18 cellular contexts compared by ENCODE assay signal in genomic region chr3:8450618-8451017, GRCh38. TPM values are rescaled to one million over a fixed set of nuclear protein-coding genes. Genes with fewer than 3 reads are reported as not detected.
DNase-seq lines count a peak whose midpoint lies in the region; ATAC-seq and TF ChIP-seq lines count a peak whose summit lies in the region.
"Had no signal": no experiment of that assay in that cellular context is flagged by ENCODE, and none has a peak within 500 bp of the region (broad histone marks: within the 10 kb centered on the region; RNA-seq: fewer than 3 reads in every experiment).

No MANE protein-coding gene starts in this region.

- ATAC-seq in IMR-90 (ENCODE audit: low read depth) (no peak), HG02763 (IDR thresholded peaks at IDR 0.05; ENCODE audit: unreplicated experiment) (no peak)
- ATAC-seq: activated CD4-positive, alpha-beta T cell treated with anti-CD3 and anti-CD28 coated beads for 36 hours; left ventricle myocardium superior had no signal

- H4K8ac ChIP-seq in IMR-90 (ENCODE audit: low read depth in 2 of 2, low read length in 2 of 2) (no peak overlapping the region), mesendoderm (ENCODE audit: low read depth, low read length) (no peak overlapping the region)

- no peak overlapping the region for H3K14ac ChIP-seq in IMR-90 (replicated peaks; ENCODE audit: low read depth, low read length)

- no peaks in the 10 kb centered on the region for H4K20me1 ChIP-seq in IMR-90 (ENCODE audit: insufficient read depth, low read length)

- H3K23ac ChIP-seq in IMR-90 (ENCODE audit: low read depth, low read length), result no peak overlapping the region
- no peak overlapping the region for H3K23ac ChIP-seq in mesendoderm (ENCODE audit: low read length)

- CTCF ChIA-PET in IMR-90 (lab: Yijun Ruan, JAX), result no interaction called here

- H3K27me3 ChIP-seq in IMR-90 (ENCODE audit: control insufficient read depth, insufficient read depth, low read length) (no peaks in the 10 kb centered on the region), mesendoderm (ENCODE audit: insufficient read depth, low read length, poor library complexity) (no peaks in the 10 kb centered on the region), testis (no peaks in the 10 kb centered on the region)
- H3K27me3 ChIP-seq: dorsolateral prefrontal cortex, neutrophil, Peyer's patch had no signal

- H2BK5ac ChIP-seq in IMR-90 (ENCODE audit: low read depth, low read length, poor library complexity, severe bottlenecking) (no peak overlapping the region), mesendoderm (ENCODE audit: low read length) (no peak overlapping the region)

- peaks cover 60% of the 10 kb centered on the region for H3K4me1 Mint-ChIP-seq in chondrocyte (ENCODE audit: low read depth)
- H3K4me1 Mint-ChIP-seq: activated CD4-positive, alpha-beta T cell treated with anti-CD3 and anti-CD28 coated beads for 36 hours had no signal

- H2BK20ac ChIP-seq in IMR-90 (ENCODE audit: low read depth, low read length), result peak overlapping the region; percentile 41

- H3K9me3 ChIP-seq in IMR-90 (ENCODE audit: control insufficient read depth, insufficient read depth, low read length) (no peaks in the 10 kb centered on the region), testis (no peaks in the 10 kb centered on the region)
- H3K9me3 ChIP-seq: neutrophil, Peyer's patch had no signal

- peak overlapping the region; percentile 33 for H2AK9ac ChIP-seq in IMR-90 (replicated peaks; ENCODE audit: low read depth, low read length, poor library complexity)

- H3K4me3 Mint-ChIP-seq in chondrocyte (ENCODE audit: unreplicated experiment), result no peak overlapping the region
- H3K4me3 Mint-ChIP-seq: activated CD4-positive, alpha-beta T cell treated with anti-CD3 and anti-CD28 coated beads for 36 hours had no signal

- H3K4ac ChIP-seq in IMR-90 (ENCODE audit: low read depth, low read length), result peak overlapping the region; percentile 33; the same call in 1 of the 2 replicates
- H3K4ac ChIP-seq in mesendoderm (ENCODE audit: low read depth, low read length), result no peak overlapping the region

- H3K18ac ChIP-seq in IMR-90 (ENCODE audit: low read depth, low read length) (no peak overlapping the region), mesendoderm (ENCODE audit: low read length) (no peak overlapping the region)

- peaks cover 4% of the 10 kb centered on the region for H3K4me1 ChIP-seq in IMR-90 (ENCODE audit: control insufficient read depth, insufficient read depth, low read length)
- H3K4me1 ChIP-seq in mesendoderm (ENCODE audit: control insufficient read depth, low read depth, low read length), result no peaks in the 10 kb centered on the region
- no peaks in the 10 kb centered on the region for H3K4me1 ChIP-seq in testis
- H3K4me1 ChIP-seq: Peyer's patch had no signal

- BruUV-seq in IMR-90 (replicated peaks; lab: Mats Ljungman, UMichigan), result no TSS peak

- H3K9ac ChIP-seq in IMR-90 (ENCODE audit: low read depth, low read length) (no peak overlapping the region), mesendoderm (ENCODE audit: low read length) (no peak overlapping the region)

- 0 out of 2 replicates have a peak, but pooled peaks have one; percentile 19 for TF ChIP-seq RAD21 in IMR-90 (IDR thresholded peaks at IDR 0.05; ENCODE audit: low read length)

- DNase-seq in AG08395 (ENCODE audit: low spot score), result peak; percentile 52
- DNase-seq in IMR-90, result no peak
- no peak for DNase-seq in chondrocyte (ENCODE audit: low spot score)
- DNase-seq in mesendoderm, result peak; percentile 48
- DNase-seq in G401 (ENCODE audit: low spot score), result no peak
- DNase-seq in NCI-H1417 (lab: John Stamatoyannopoulos, UW), result no peak
- no peak for DNase-seq in testis
- DNase-seq: activated CD4-positive, alpha-beta T cell treated with anti-CD3 and anti-CD28 coated beads for 36 hours; dorsolateral prefrontal cortex; erythroblast; left ventricle myocardium superior; NCI-H1694 treated with DMSO at 0.1 percent for 48 hours; NCI-H2227 treated with DMSO at 0.1 percent for 48 hours; Peyer's patch; stimulated activated CD4-positive, alpha-beta T cell treated with anti-CD3 and anti-CD28 coated beads, Interleukin-15, amount 100 ng/mL, for 24 hours had no signal

- TF ChIP-seq POLR2A in IMR-90 (IDR thresholded peaks at IDR 0.05; ENCODE audit: low read depth, low read length), result no peak
- no peak for TF ChIP-seq POLR2A in testis (IDR thresholded peaks at IDR 0.05)

- peak overlapping the region; percentile 57; the same call in 1 of the 2 replicates for H2AK5ac ChIP-seq in IMR-90 (ENCODE audit: low read depth, low read length)
- no peak overlapping the region for H2AK5ac ChIP-seq in mesendoderm (ENCODE audit: low read length)

- intact Hi-C loops in IMR-90 (cut with micrococcal nuclease) (no loop called here), testis (cut with DNase I; ENCODE audit: low total_unique reads) (no loop called here)

- no peak overlapping the region for H3K27ac ChIP-seq in IMR-90 (ENCODE audit: insufficient read depth, low read length)
- no peak overlapping the region for H3K27ac ChIP-seq in mesendoderm (ENCODE audit: low read depth, low read length)
- no peak overlapping the region for H3K27ac ChIP-seq in testis
- H3K27ac ChIP-seq: dorsolateral prefrontal cortex, neutrophil, Peyer's patch had no signal

- no peaks in the 10 kb centered on the region for H3K27me3 Mint-ChIP-seq in chondrocyte (ENCODE audit: low read depth)

- POLR2A ChIA-PET in IMR-90 (lab: Charles Lee; ENCODE audit: unreplicated experiment), result interaction anchor here (0.6 kb wide), 1 partner anchor 91 kb away, joined by 5 read pairs; no protein-coding TSS in a partner anchor

- H2AFZ ChIP-seq in IMR-90 (replicated peaks; ENCODE audit: low read length, poor library complexity), result no peak overlapping the region

- H3K79me1 ChIP-seq in IMR-90 (ENCODE audit: low read depth in 1 of 2, low read length in 2 of 2) (no peaks in the 10 kb centered on the region), mesendoderm (ENCODE audit: low read length) (no peaks in the 10 kb centered on the region)

- TF ChIP-seq CTCF in IMR-90 (conservative IDR thresholded peaks at IDR 0.05; ENCODE audit: low read depth, low read length) (0 out of 2 replicates have a peak, but pooled peaks have one; percentile 12), chondrocyte (IDR thresholded peaks at IDR 0.05) (peak; percentile 47), testis (IDR thresholded peaks at IDR 0.05) (no peak)

- no peaks in the 10 kb centered on the region for H3K79me2 ChIP-seq in mesendoderm (ENCODE audit: control insufficient read depth, insufficient read depth, low read length)

- peak overlapping the region; percentile 4 for H3K27ac Mint-ChIP-seq in chondrocyte (ENCODE audit: unreplicated experiment)
- H3K27ac Mint-ChIP-seq: activated CD4-positive, alpha-beta T cell treated with anti-CD3 and anti-CD28 coated beads for 36 hours; activated T-helper 2 cell treated with anti-CD3 and anti-CD28 coated beads, Interferon-gamma antibody, Interleukin-2, Interleukin-4, amounts not matched to agents 10 μg/mL and 5 μg/mL and 100 μg/mL, durations not matched to agents 14 hours and 24 hours and 36 hours had no signal

- peaks cover 11% of the 10 kb centered on the region; the same call in 1 of the 2 replicates for H3K9me1 ChIP-seq in IMR-90 (ENCODE audit: insufficient read depth, low read length)

- H3K56ac ChIP-seq in IMR-90 (ENCODE audit: extremely low read depth, insufficient read depth, low read length), result no peak overlapping the region
- no peak overlapping the region for H3K56ac ChIP-seq in mesendoderm (ENCODE audit: low read length)

- no peaks in the 10 kb centered on the region for H3K36me3 ChIP-seq in IMR-90 (ENCODE audit: control insufficient read depth, insufficient read depth, low read length)
- H3K36me3 ChIP-seq in mesendoderm (ENCODE audit: control insufficient read depth, insufficient read depth, low read length), result no peaks in the 10 kb centered on the region
- H3K36me3 ChIP-seq in testis (ENCODE audit: low read depth, missing control alignments), result no peaks in the 10 kb centered on the region
- H3K36me3 ChIP-seq: neutrophil, Peyer's patch had no signal

- no peak overlapping the region for H4K5ac ChIP-seq in IMR-90 (ENCODE audit: low read depth, low read length)
- H4K5ac ChIP-seq in mesendoderm (ENCODE audit: low read length), result no peak overlapping the region

- dilution Hi-C loops in IMR-90 (cut with HindIII; ENCODE audit: low sequenced_read_pairs, unreplicated experiment), result no loop called here

- in situ Hi-C loops in IMR-90 (cut with MboI; ENCODE audit: low sequenced_read_pairs), result loop anchor here (25.0 kb wide), 1 partner anchor 887 kb away; no protein-coding TSS in a partner anchor
- in situ Hi-C loops in G401 (cut with HindIII; ENCODE audit: low sequenced_read_pairs), result no loop called here

- H3K4me2 ChIP-seq in IMR-90 (ENCODE audit: low read depth, low read length) (no peak overlapping the region), mesendoderm (ENCODE audit: low read length) (no peak overlapping the region)

- H3K4me3 ChIP-seq in IMR-90 (ENCODE audit: insufficient read depth, low read depth, low read length) (no peak overlapping the region), mesendoderm (ENCODE audit: low read length) (no peak overlapping the region), testis (no peak overlapping the region)
- H3K4me3 ChIP-seq: dorsolateral prefrontal cortex, Peyer's patch had no signal

- H2BK15ac ChIP-seq in IMR-90 (ENCODE audit: low read depth, low read length) (peak overlapping the region; percentile 11; the same call in 1 of the 3 replicates), mesendoderm (replicated peaks; ENCODE audit: low read depth) (no peak overlapping the region)

- H3K36me3 Mint-ChIP-seq in chondrocyte (ENCODE audit: low read depth), result no peaks in the 10 kb centered on the region

- H3K9me3 Mint-ChIP-seq in chondrocyte (ENCODE audit: low read depth), result no peaks in the 10 kb centered on the region
- H3K9me3 Mint-ChIP-seq: activated T-helper 2 cell treated with anti-CD3 and anti-CD28 coated beads, Interferon-gamma antibody, Interleukin-2, Interleukin-4, amounts not matched to agents 10 μg/mL and 5 μg/mL and 100 μg/mL, durations not matched to agents 14 hours and 24 hours and 36 hours had no signal

- H2BK120ac ChIP-seq in IMR-90 (ENCODE audit: low read depth, low read length), result peak overlapping the region; percentile 26; the same call in 1 of the 2 replicates
- H2BK120ac ChIP-seq in mesendoderm (ENCODE audit: low read depth, low read length), result no peak overlapping the region

- peak overlapping the region; percentile 11; the same call in 1 of the 2 replicates for H4K91ac ChIP-seq in IMR-90 (ENCODE audit: insufficient read depth, low read depth, low read length)

TF ChIP-seq in IMR-90, 13 proteins besides CTCF, POLR2A, EP300 and RAD21 (continues in another document):
- no peak for TF ChIP-seq MAZ (IDR thresholded peaks at IDR 0.05; ENCODE audit: borderline replicate concordance, low read depth, low read length)

RNA-seq across cellular contexts. Expression of gene LMCD1, which starts 51.0 kb away (rescaled TPM):
- total RNA-seq in IMR-90 (2012; rRNA removed) (33.6 and 50.0 TPM in 2 replicates), chondrocyte (260 to 268 TPM (median 263 TPM) in 3 replicates), testis (100 to 1,000 TPM in 1 of 2 donors, 10 to 100 TPM in 1; 47.9 to 103 TPM)
- polyA plus RNA-seq in IMR-90 (2012; rRNA removed) (43.1 and 53.8 TPM in 2 replicates), testis (ENCODE audit: insufficient read depth, low read depth, low replicate concordance) (53.3 TPM)
- 47.4 and 70.5 TPM in 2 replicates for polyA plus RNA-seq in IMR-90 (2012; cell fraction: cytosol; rRNA removed)
- polyA plus RNA-seq in IMR-90 (2012; cell fraction: nucleus; rRNA removed; ENCODE audit: low replicate concordance), result 28.7 and 43.9 TPM in 2 replicates
- 7.2 TPM for polyA plus RNA-seq in mesendoderm (2013, experiment 1 of 2)
- 7.6 TPM for polyA plus RNA-seq in mesendoderm (2013, experiment 2 of 2)
- 11.3 and 26.1 TPM in 2 replicates for total RNA-seq in G401 (2014; rRNA removed; shearing (Covaris generic))

Comparison
In these comparisons a context has a peak if more than half of its experiments do, and no peak if none do; other contexts are left out.
1. DNase-seq: peak in AG08395 (single experiment) and mesendoderm (single experiment); none in IMR-90 (single experiment), chondrocyte (single experiment), G401 (single experiment), NCI-H1417 (0 of 3) and testis (single experiment).
2. CTCF ChIP-seq: peak in IMR-90 (single experiment) and chondrocyte (single experiment); none in testis (0 of 3).